In genomic region chr12:2902287-2902880, GRCh38 we compare ENCODE assay signal across 13 cellular contexts. TPM values are rescaled to one million over a fixed set of nuclear protein-coding genes. Genes with fewer than 3 reads are reported as not detected.
A peak's percentile ranks its signal among the peaks of the same experiment; 100 is the strongest.
DNase-seq lines count a peak whose midpoint lies in the region; ATAC-seq, FAIRE-seq and TF ChIP-seq lines count a peak whose summit lies in the region.
"Had no signal": no experiment of that assay in that cellular context is flagged by ENCODE, and none has a peak within 500 bp of the region (broad histone marks: within the 10 kb centered on the region; RNA-seq: fewer than 3 reads in every experiment).

No MANE protein-coding gene starts in this region.

- no peak overlapping the region for H3K4me3 Mint-ChIP-seq in T-helper 17 cell
- H3K4me3 Mint-ChIP-seq: activated naive CD4-positive, alpha-beta T cell treated with anti-CD3 and anti-CD28 coated beads, Interleukin-2, amount 10 ng/mL, durations not matched to agents 7 days and 5 days; naive B cell had no signal

- TF ChIP-seq EP300 in transverse colon (IDR thresholded peaks at IDR 0.05; ENCODE audit: low read depth) = no peak

- intact Hi-C loops in body of pancreas (cut with DNase I) (no loop called here), transverse colon (cut with DNase I; ENCODE audit: low total_unique reads) (no loop called here)

- no peak overlapping the region for H3K4me3 ChIP-seq in body of pancreas
- H3K4me3 ChIP-seq in keratinocyte (ENCODE audit: control insufficient read depth in 2 of 3, extremely low read depth in 1 of 3, insufficient read depth in 2 of 3, low read depth in 1 of 3, low read length in 3 of 3) = no peak overlapping the region
- H3K4me3 ChIP-seq in transverse colon = no peak overlapping the region
- no peak overlapping the region for H3K4me3 ChIP-seq in MM.1S (ENCODE audit: low read length)
- H3K4me3 ChIP-seq: esophagus squamous epithelium, thoracic aorta had no signal

- H3K4me2 ChIP-seq in keratinocyte (ENCODE audit: control insufficient read depth, extremely low read depth, insufficient read depth, low read depth, low read length) = no peak overlapping the region
- no peak overlapping the region for H3K4me2 ChIP-seq in MM.1S (ENCODE audit: low read depth, low read length)

- DNase-seq in DMS153 (lab: John Stamatoyannopoulos, UW) (peak; percentile 5), DMS153 treated with DMSO at 0.1 percent for 48 hours (lab: John Stamatoyannopoulos, UW; ENCODE audit: unreplicated experiment) (no peak), body of pancreas (peak in 3 of 4 donors; percentile 18 to 46 (median 22)), keratinocyte (ENCODE audit: low read depth, low spot score) (no peak), transverse colon (peak; percentile 10), MM.1S (no peak), T-helper 17 cell (no peak)
- DNase-seq in stimulated activated CD8-positive, alpha-beta memory T cell treated with anti-CD3 and anti-CD28 coated beads, Interleukin-4, amount 100 ng/mL, for 48 hours = no peak
- DNase-seq: activated naive CD4-positive, alpha-beta T cell treated with anti-CD3 and anti-CD28 coated beads, Interleukin-2, amount 10 ng/mL, durations not matched to agents 7 days and 5 days; esophagus squamous epithelium; naive B cell had no signal

- H3K27me3 ChIP-seq in body of pancreas (no peaks in the 10 kb centered on the region), keratinocyte (ENCODE audit: control insufficient read depth, extremely low read depth, insufficient read depth, low read length) (no peaks in the 10 kb centered on the region), transverse colon (no peaks in the 10 kb centered on the region), MM.1S (replicated peaks; ENCODE audit: insufficient read depth, low read length) (no peaks in the 10 kb centered on the region)
- H3K27me3 ChIP-seq: esophagus squamous epithelium had no signal

- H2AFZ ChIP-seq in keratinocyte (ENCODE audit: control insufficient read depth, low read length) (no peak overlapping the region), MM.1S (ENCODE audit: low read length) (no peak overlapping the region)

- H3K9me3 ChIP-seq in body of pancreas = no peaks in the 10 kb centered on the region
- no peaks in the 10 kb centered on the region for H3K9me3 ChIP-seq in keratinocyte (ENCODE audit: control insufficient read depth, low read depth, low read length)
- H3K9me3 ChIP-seq in transverse colon = no peaks in the 10 kb centered on the region
- no peaks in the 10 kb centered on the region for H3K9me3 ChIP-seq in MM.1S (replicated peaks; ENCODE audit: insufficient read depth, low read length)
- H3K9me3 ChIP-seq in T-helper 17 cell (ENCODE audit: control insufficient read depth, low read length, poor library complexity, severe bottlenecking) = no peaks in the 10 kb centered on the region
- H3K9me3 ChIP-seq: esophagus squamous epithelium, thoracic aorta had no signal

- FAIRE-seq in keratinocyte (lab: Jason Lieb, UNC) = peak; percentile 79

- H3K27me3 Mint-ChIP-seq in T-helper 17 cell = no peaks in the 10 kb centered on the region
- H3K27me3 Mint-ChIP-seq: activated naive CD4-positive, alpha-beta T cell treated with anti-CD3 and anti-CD28 coated beads, Interleukin-2, amount 10 ng/mL, durations not matched to agents 7 days and 5 days; naive B cell had no signal

- no peak overlapping the region for H3K27ac ChIP-seq in body of pancreas
- no peak overlapping the region for H3K27ac ChIP-seq in keratinocyte (ENCODE audit: control insufficient read depth, insufficient read depth, low read length)
- H3K27ac ChIP-seq in transverse colon = peak overlapping the region in 1 of 4 donors; percentile 31
- no peak overlapping the region for H3K27ac ChIP-seq in MM.1S (ENCODE audit: low read length)
- H3K27ac ChIP-seq: thoracic aorta had no signal

- no peaks in the 10 kb centered on the region for H3K9me2 ChIP-seq in MM.1S (replicated peaks; ENCODE audit: insufficient read depth, low read length)

- ATAC-seq in body of pancreas = peak; percentile 47
- ATAC-seq in T-helper 17 cell = no peak

- TF ChIP-seq CTCF in body of pancreas (IDR thresholded peaks at IDR 0.05) (no peak), keratinocyte (optimal IDR thresholded peaks at IDR 0.05 in 1 of 3, IDR thresholded peaks at IDR 0.05 in 1 of 3, conservative IDR thresholded peaks at IDR 0.05 in 1 of 3; ENCODE audit: extremely low read depth in 1 of 3, insufficient read depth in 2 of 3, low read length in 3 of 3) (no peak), transverse colon (IDR thresholded peaks at IDR 0.05) (no peak), MM.1S (IDR thresholded peaks at IDR 0.05; ENCODE audit: low read length) (no peak)

- no peaks in the 10 kb centered on the region for H3K9me1 ChIP-seq in keratinocyte (ENCODE audit: control insufficient read depth, extremely low read depth, insufficient read depth, low read length)

- 5 to 11% methylated on average over 4 of the region's 4 CpGs for WGBS in body of pancreas, 2 donors
- 50% methylated on average over 4 of the region's 4 CpGs; no CpG with 5 or more reads in 1 of the 2 donors for WGBS in transverse colon (ENCODE audit: low coverage in 1 of 2), 2 donors

- TF ChIP-seq POLR2A in body of pancreas (IDR thresholded peaks at IDR 0.05) (no peak), transverse colon (IDR thresholded peaks at IDR 0.05) (no peak)

- H3K36me3 Mint-ChIP-seq in T-helper 17 cell (ENCODE audit: low read depth) = no peaks in the 10 kb centered on the region
- H3K36me3 Mint-ChIP-seq: activated naive CD4-positive, alpha-beta T cell treated with anti-CD3 and anti-CD28 coated beads, Interleukin-2, amount 10 ng/mL, durations not matched to agents 7 days and 5 days; naive B cell had no signal

- H3K4me1 Mint-ChIP-seq in T-helper 17 cell = peaks cover 4% of the 10 kb centered on the region
- H3K4me1 Mint-ChIP-seq: activated naive CD4-positive, alpha-beta T cell treated with anti-CD3 and anti-CD28 coated beads, Interleukin-2, amount 10 ng/mL, durations not matched to agents 7 days and 5 days had no signal

- peaks cover 6% of the 10 kb centered on the region for H3K4me1 ChIP-seq in body of pancreas
- H3K4me1 ChIP-seq in keratinocyte (ENCODE audit: control insufficient read depth, extremely low read depth, insufficient read depth, low read length) = peaks cover 5% of the 10 kb centered on the region
- peaks cover 0 to 3% (median 0%) of the 10 kb centered on the region in 4 donors for H3K4me1 ChIP-seq in transverse colon
- no peaks in the 10 kb centered on the region for H3K4me1 ChIP-seq in MM.1S (ENCODE audit: low read length)

- H3K79me2 ChIP-seq in keratinocyte (ENCODE audit: control insufficient read depth, insufficient read depth, low read length) = peaks cover 11% of the 10 kb centered on the region
- no peaks in the 10 kb centered on the region for H3K79me2 ChIP-seq in MM.1S (ENCODE audit: low read length)

- no peaks in the 10 kb centered on the region for H3F3A ChIP-seq in MM.1S (ENCODE audit: insufficient read depth, low read length)

- H3K36me3 ChIP-seq in body of pancreas (replicated peaks in 1 of 2; ENCODE audit: insufficient read depth in 1 of 2, low read depth in 2 of 2) (no peaks in the 10 kb centered on the region), keratinocyte (ENCODE audit: control insufficient read depth in 2 of 2, extremely low read depth in 1 of 2, insufficient read depth in 2 of 2, low read length in 2 of 2) (no peaks in the 10 kb centered on the region), transverse colon (no peaks in the 10 kb centered on the region), MM.1S (replicated peaks; ENCODE audit: insufficient read depth, low read length) (no peaks in the 10 kb centered on the region)
- H3K36me3 ChIP-seq: esophagus squamous epithelium, thoracic aorta had no signal

- H3K9ac ChIP-seq in keratinocyte (ENCODE audit: control insufficient read depth, extremely low read depth, insufficient read depth, low read length) = no peak overlapping the region
- no peak overlapping the region for H3K9ac ChIP-seq in MM.1S (ENCODE audit: low read length)

- dilution Hi-C loops in keratinocyte (cut with MboI; ENCODE audit: extremely low pct_ligation_motif_present, low sequenced_read_pairs) = no loop called here

- no peak overlapping the region for H3K27ac Mint-ChIP-seq in T-helper 17 cell
- H3K27ac Mint-ChIP-seq: activated naive CD4-positive, alpha-beta T cell treated with anti-CD3 and anti-CD28 coated beads, Interleukin-2, amount 10 ng/mL, durations not matched to agents 7 days and 5 days; naive B cell had no signal

- in situ Hi-C loops in transverse colon (cut with MboI; ENCODE audit: low pct_ligation_motif_present in 1 of 4, low pct_unique_long_range_greater_than_20kb in 1 of 4, low sequenced_read_pairs in 3 of 4) = no loop called here

- no peaks in the 10 kb centered on the region for H4K20me1 ChIP-seq in keratinocyte (ENCODE audit: control insufficient read depth, extremely low read depth, insufficient read depth, low read length)
- H4K20me1 ChIP-seq in MM.1S (ENCODE audit: insufficient read depth, low read length) = no peaks in the 10 kb centered on the region

RNA-seq across cellular contexts. Expression of gene TULP3, which starts 11.7 kb away (rescaled TPM):
- 1 to 10 TPM; 6.9 to 7.8 TPM for total RNA-seq in body of pancreas
- polyA plus RNA-seq in keratinocyte = 13.0 to 16.6 TPM (median 16.0 TPM) in 3 replicates
- polyA plus RNA-seq in keratinocyte (2011; ENCODE audit: low read depth) = 12.6 TPM
- 10.9 and 14.5 TPM in 2 replicates for polyA plus RNA-seq in keratinocyte (2011; cell fraction: cytosol; rRNA removed)
- polyA plus RNA-seq in keratinocyte (2011; cell fraction: nucleus; rRNA removed) = 24.4 and 26.5 TPM in 2 replicates
- 11.5 and 12.7 TPM in 2 replicates for polyA plus RNA-seq in keratinocyte (2012; ENCODE audit: low replicate concordance)
- 12.4 to 19.6 TPM (median 14.0 TPM) in 3 replicates for polyA minus RNA-seq in keratinocyte
- polyA minus RNA-seq in keratinocyte (2011; cell fraction: cytosol; rRNA and poly(A)+ RNA removed) = 9.0 TPM
- 5.1 and 13.5 TPM in 2 replicates for polyA minus RNA-seq in keratinocyte (2011; cell fraction: nucleus; rRNA and poly(A)+ RNA removed)
- 10 to 100 TPM in 3 of 4 donors, 1 to 10 TPM in 1; 7.4 to 21.3 (median 16.9) TPM for total RNA-seq in transverse colon
- 1 to 10 TPM; 6.3 to 7.9 TPM for total RNA-seq in T-helper 17 cell

RNA-seq across cellular contexts. Expression of gene RHNO1, which starts 25.4 kb away (rescaled TPM):
- total RNA-seq in body of pancreas (10 to 100 TPM in 1 of 2 donors, 1 to 10 TPM in 1; 6.0 to 10.9 TPM), transverse colon (10 to 100 TPM in 2 of 4 donors, 1 to 10 TPM in 2; 5.4 to 16.8 (median 8.6) TPM), T-helper 17 cell (10 to 100 TPM; 18.9 to 32.9 TPM)
- 20.0 to 25.6 TPM (median 23.4 TPM) in 3 replicates for polyA plus RNA-seq in keratinocyte
- 1.6 TPM for polyA plus RNA-seq in keratinocyte (2011; ENCODE audit: low read depth)
- 16.4 and 22.1 TPM in 2 replicates for polyA plus RNA-seq in keratinocyte (2011; cell fraction: cytosol; rRNA removed)
- 5.5 and 8.5 TPM in 2 replicates for polyA plus RNA-seq in keratinocyte (2011; cell fraction: nucleus; rRNA removed)
- polyA plus RNA-seq in keratinocyte (2012; ENCODE audit: low replicate concordance) = 8.8 and 13.3 TPM in 2 replicates
- polyA minus RNA-seq in keratinocyte = 8.3 to 11.8 TPM (median 11.1 TPM) in 3 replicates
- polyA minus RNA-seq in keratinocyte (2011; cell fraction: cytosol; rRNA and poly(A)+ RNA removed) = 10.2 TPM
- polyA minus RNA-seq in keratinocyte (2011; cell fraction: nucleus; rRNA and poly(A)+ RNA removed) = 1.8 and 4.3 TPM in 2 replicates

RNA-seq across cellular contexts. Expression of gene FOXM1, which starts 25.4 kb away (rescaled TPM):
- under 1 TPM in 1 of 2 donors, not detected in 1; 0.52 TPM for total RNA-seq in body of pancreas
- polyA plus RNA-seq in keratinocyte = 1.2 to 26.9 TPM (median 9.0 TPM) in 3 replicates
- 0.19 TPM for polyA plus RNA-seq in keratinocyte (2011; ENCODE audit: low read depth)
- polyA plus RNA-seq in keratinocyte (2011; cell fraction: cytosol; rRNA removed) = 5.5 and 6.5 TPM in 2 replicates
- polyA plus RNA-seq in keratinocyte (2011; cell fraction: nucleus; rRNA removed) = 3.6 and 4.2 TPM in 2 replicates
- 0.24 and 24.6 TPM in 2 replicates for polyA plus RNA-seq in keratinocyte (2012; ENCODE audit: low replicate concordance)
- polyA minus RNA-seq in keratinocyte = 1.5 to 45.4 TPM (median 12.0 TPM) in 3 replicates
- 6.5 TPM for polyA minus RNA-seq in keratinocyte (2011; cell fraction: cytosol; rRNA and poly(A)+ RNA removed)
- polyA minus RNA-seq in keratinocyte (2011; cell fraction: nucleus; rRNA and poly(A)+ RNA removed) = 0.84 and 1.1 TPM in 2 replicates
- 1 to 10 TPM in 3 of 4 donors, not detected in 1; 1.6 to 5.2 (median 2.2) TPM for total RNA-seq in transverse colon
- total RNA-seq in T-helper 17 cell = 1 to 10 TPM; 1.0 to 1.6 TPM

RNA-seq across cellular contexts. Expression of gene TEX52, which starts 45.5 kb away (rescaled TPM):
- not detected for total RNA-seq in body of pancreas
- polyA plus RNA-seq in keratinocyte = not detected in 3 replicates
- polyA plus RNA-seq in keratinocyte (2011; ENCODE audit: low read depth) = not detected
- polyA plus RNA-seq in keratinocyte (2011; cell fraction: cytosol; rRNA removed) = not detected in 2 replicates
- polyA plus RNA-seq in keratinocyte (2011; cell fraction: nucleus; rRNA removed) = not detected in 2 replicates
- 0.28 TPM in 1 of 2 replicates, not detected in the other for polyA plus RNA-seq in keratinocyte (2012; ENCODE audit: low replicate concordance)
- polyA minus RNA-seq in keratinocyte = not detected in 3 replicates
- not detected for polyA minus RNA-seq in keratinocyte (2011; cell fraction: cytosol; rRNA and poly(A)+ RNA removed)
- not detected in 2 replicates for polyA minus RNA-seq in keratinocyte (2011; cell fraction: nucleus; rRNA and poly(A)+ RNA removed)
- not detected for total RNA-seq in transverse colon
- total RNA-seq in T-helper 17 cell = not detected
- total RNA-seq: A172, esophagus squamous epithelium, thoracic aorta had no signal

RNA-seq across cellular contexts. Expression of gene TEAD4, which starts 56.8 kb away (rescaled TPM):
- total RNA-seq in body of pancreas (10 to 100 TPM; 25.1 to 28.5 TPM), transverse colon (10 to 100 TPM in 1 of 4 donors, 1 to 10 TPM in 3; 4.2 to 29.7 (median 6.3) TPM), T-helper 17 cell (not detected)
- 4.0 to 12.6 TPM (median 8.1 TPM) in 3 replicates for polyA plus RNA-seq in keratinocyte
- polyA plus RNA-seq in keratinocyte (2011; ENCODE audit: low read depth) = 2.1 TPM
- polyA plus RNA-seq in keratinocyte (2011; cell fraction: cytosol; rRNA removed) = 5.3 and 6.3 TPM in 2 replicates
- 4.4 and 4.9 TPM in 2 replicates for polyA plus RNA-seq in keratinocyte (2011; cell fraction: nucleus; rRNA removed)
- 5.3 and 13.1 TPM in 2 replicates for polyA plus RNA-seq in keratinocyte (2012; ENCODE audit: low replicate concordance)
- 2.8 to 20.4 TPM (median 5.2 TPM) in 3 replicates for polyA minus RNA-seq in keratinocyte
- polyA minus RNA-seq in keratinocyte (2011; cell fraction: cytosol; rRNA and poly(A)+ RNA removed) = 8.4 TPM
- 1.7 and 2.9 TPM in 2 replicates for polyA minus RNA-seq in keratinocyte (2011; cell fraction: nucleus; rRNA and poly(A)+ RNA removed)

Comparison
In these comparisons a context has a peak if more than half of its experiments do, and no peak if none do; other contexts are left out.
1. DNase-seq: peak in DMS153 (single experiment), body of pancreas (3 of 4) and transverse colon (single experiment); none in DMS153 treated with DMSO at 0.1 percent for 48 hours (single experiment), keratinocyte (single experiment), stimulated activated CD8-positive, alpha-beta memory T cell treated with anti-CD3 and anti-CD28 coated beads, Interleukin-4, amount 100 ng/mL, for 48 hours (single experiment), MM.1S (single experiment) and T-helper 17 cell (0 of 3).